ENCODE assay signal across 8 cellular contexts in the genomic region with DNA sequence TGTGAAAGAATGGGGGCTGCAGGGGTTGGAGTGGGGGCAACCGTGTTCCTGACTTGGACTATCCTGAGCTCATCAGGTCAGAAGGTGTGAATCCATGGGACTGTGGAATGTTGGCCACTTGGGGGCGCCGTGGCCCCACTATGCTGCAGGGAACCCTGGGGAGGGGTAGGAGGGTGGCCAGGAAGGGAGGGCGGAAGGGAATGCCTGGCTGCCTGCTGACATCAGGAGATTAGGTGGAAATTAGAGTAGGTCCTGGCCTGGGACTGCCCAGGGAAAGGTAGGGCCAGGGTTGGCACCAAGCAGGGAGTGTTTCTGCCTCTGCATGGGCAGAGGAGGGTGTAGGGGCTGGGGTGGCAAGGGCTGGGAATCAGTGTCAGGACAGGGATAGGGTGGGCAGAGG.
DNase-seq lines count a peak whose midpoint lies in the region; ATAC-seq, FAIRE-seq and TF ChIP-seq lines count a peak whose summit lies in the region.

No MANE protein-coding gene starts in this region.

- no peak overlapping the region for H3K4me3 ChIP-seq in MM.1S (ENCODE audit: low read length)
- H3K4me3 ChIP-seq in keratinocyte (ENCODE audit: control insufficient read depth in 2 of 3, extremely low read depth in 1 of 3, insufficient read depth in 2 of 3, low read depth in 1 of 3, low read length in 3 of 3): no peak overlapping the region

- no peaks in the 10 kb centered on the region for H3K9me3 Mint-ChIP-seq in stimulated activated naive CD8-positive, alpha-beta T cell treated with anti-CD3 and anti-CD28 coated beads, Interleukin-15, Interleukin-2, amounts not matched to agents 100 ng/mL and 50 ng/mL, for 24 hours

- H2AFZ ChIP-seq in MM.1S (ENCODE audit: low read length): no peak overlapping the region
- H2AFZ ChIP-seq in keratinocyte (ENCODE audit: control insufficient read depth, low read length): peak overlapping the region; percentile 1

- DNase-seq in NCI-H524 (lab: John Stamatoyannopoulos, UW) (peak; percentile 70 to 85), NCI-H524 treated with DMSO at 0.1 percent for 48 hours (lab: John Stamatoyannopoulos, UW) (no peak), MM.1S (peak; percentile 47), keratinocyte (ENCODE audit: low read depth, low spot score) (no peak)
- DNase-seq in activated T-cell treated with anti-CD3 and anti-CD28 coated beads, Interleukin-2, amount 50 U/mL, for 48 hours: peak; percentile 73 to 76

- no peak overlapping the region for H3K4me3 Mint-ChIP-seq in stimulated activated naive CD8-positive, alpha-beta T cell treated with anti-CD3 and anti-CD28 coated beads, Interleukin-15, Interleukin-2, amounts not matched to agents 100 ng/mL and 50 ng/mL, for 24 hours

- no peak overlapping the region for H3K4me2 ChIP-seq in MM.1S (ENCODE audit: low read depth, low read length)
- no peak overlapping the region for H3K4me2 ChIP-seq in keratinocyte (ENCODE audit: control insufficient read depth, extremely low read depth, insufficient read depth, low read depth, low read length)

- no peaks in the 10 kb centered on the region for H3F3A ChIP-seq in MM.1S (ENCODE audit: insufficient read depth, low read length)

- dilution Hi-C loops in keratinocyte (cut with MboI; ENCODE audit: extremely low pct_ligation_motif_present, low sequenced_read_pairs): no loop called here

- H3K27ac ChIP-seq in MM.1S (ENCODE audit: low read length): no peak overlapping the region
- no peak overlapping the region for H3K27ac ChIP-seq in keratinocyte (ENCODE audit: control insufficient read depth, insufficient read depth, low read length)

- peaks cover 17% of the 10 kb centered on the region for H3K4me1 Mint-ChIP-seq in stimulated activated naive CD8-positive, alpha-beta T cell treated with anti-CD3 and anti-CD28 coated beads, Interleukin-15, Interleukin-2, amounts not matched to agents 100 ng/mL and 50 ng/mL, for 24 hours (ENCODE audit: low read depth)

- H4K20me1 ChIP-seq in MM.1S (ENCODE audit: insufficient read depth, low read length) (no peaks in the 10 kb centered on the region), keratinocyte (ENCODE audit: control insufficient read depth, extremely low read depth, insufficient read depth, low read length) (no peaks in the 10 kb centered on the region)

- no peak overlapping the region for H3K9ac ChIP-seq in MM.1S (ENCODE audit: low read length)
- no peak overlapping the region for H3K9ac ChIP-seq in keratinocyte (ENCODE audit: control insufficient read depth, extremely low read depth, insufficient read depth, low read length)

- H3K79me2 ChIP-seq in MM.1S (ENCODE audit: low read length) (no peaks in the 10 kb centered on the region), keratinocyte (ENCODE audit: control insufficient read depth, insufficient read depth, low read length) (no peaks in the 10 kb centered on the region)

- H3K36me3 ChIP-seq in MM.1S (replicated peaks; ENCODE audit: insufficient read depth, low read length) (no peaks in the 10 kb centered on the region), keratinocyte (ENCODE audit: control insufficient read depth in 2 of 2, extremely low read depth in 1 of 2, insufficient read depth in 2 of 2, low read length in 2 of 2) (no peaks in the 10 kb centered on the region)

- H3K4me1 ChIP-seq in MM.1S (ENCODE audit: low read length) (no peaks in the 10 kb centered on the region), keratinocyte (ENCODE audit: control insufficient read depth, extremely low read depth, insufficient read depth, low read length) (peaks cover 3% of the 10 kb centered on the region)

- no peak for ATAC-seq in HG03039 (IDR thresholded peaks at IDR 0.05; ENCODE audit: unreplicated experiment)
- ATAC-seq in GM19023 (IDR thresholded peaks at IDR 0.05; ENCODE audit: unreplicated experiment): no peak

- peaks cover 15% of the 10 kb centered on the region for H3K27me3 Mint-ChIP-seq in stimulated activated naive CD8-positive, alpha-beta T cell treated with anti-CD3 and anti-CD28 coated beads, Interleukin-15, Interleukin-2, amounts not matched to agents 100 ng/mL and 50 ng/mL, for 24 hours

- peak; percentile 65 for TF ChIP-seq CTCF in MM.1S (IDR thresholded peaks at IDR 0.05; ENCODE audit: low read length)
- TF ChIP-seq CTCF in keratinocyte (optimal IDR thresholded peaks at IDR 0.05 in 1 of 3, IDR thresholded peaks at IDR 0.05 in 1 of 3, conservative IDR thresholded peaks at IDR 0.05 in 1 of 3; ENCODE audit: extremely low read depth in 1 of 3, insufficient read depth in 2 of 3, low read length in 3 of 3): peak; percentile 50 to 83 (median 77)

- H3K27ac Mint-ChIP-seq in stimulated activated naive CD8-positive, alpha-beta T cell treated with anti-CD3 and anti-CD28 coated beads, Interleukin-15, Interleukin-2, amounts not matched to agents 100 ng/mL and 50 ng/mL, for 24 hours: peak overlapping the region; percentile 49

- H3K9me1 ChIP-seq in keratinocyte (ENCODE audit: control insufficient read depth, extremely low read depth, insufficient read depth, low read length): no peaks in the 10 kb centered on the region

- no peaks in the 10 kb centered on the region for H3K9me3 ChIP-seq in MM.1S (replicated peaks; ENCODE audit: insufficient read depth, low read length)
- H3K9me3 ChIP-seq in keratinocyte (ENCODE audit: control insufficient read depth, low read depth, low read length): no peaks in the 10 kb centered on the region

- no peak for FAIRE-seq in keratinocyte (lab: Jason Lieb, UNC)

- H3K27me3 ChIP-seq in MM.1S (replicated peaks; ENCODE audit: insufficient read depth, low read length) (no peaks in the 10 kb centered on the region), keratinocyte (ENCODE audit: control insufficient read depth, extremely low read depth, insufficient read depth, low read length) (peaks cover 3% of the 10 kb centered on the region)

- no peaks in the 10 kb centered on the region for H3K9me2 ChIP-seq in MM.1S (replicated peaks; ENCODE audit: insufficient read depth, low read length)

- H3K36me3 Mint-ChIP-seq in stimulated activated naive CD8-positive, alpha-beta T cell treated with anti-CD3 and anti-CD28 coated beads, Interleukin-15, Interleukin-2, amounts not matched to agents 100 ng/mL and 50 ng/mL, for 24 hours (ENCODE audit: low read depth): no peaks in the 10 kb centered on the region

Comparison
In these comparisons a context has a peak if more than half of its experiments do, and no peak if none do; other contexts are left out.
1. DNase-seq: peak in NCI-H524 (2 of 2), MM.1S (single experiment) and activated T-cell treated with anti-CD3 and anti-CD28 coated beads, Interleukin-2, amount 50 U/mL, for 48 hours (2 of 2); none in NCI-H524 treated with DMSO at 0.1 percent for 48 hours (single experiment) and keratinocyte (single experiment).